34 cellular contexts compared by ENCODE assay signal in genomic region chr19:30355586-30355985, GRCh38. TPM values are rescaled to one million over a fixed set of nuclear protein-coding genes. Genes with fewer than 3 reads are reported as not detected.
"Had no signal": no experiment of that assay in that cellular context is flagged by ENCODE, and none has a peak within 500 bp of the region (broad histone marks: within the 10 kb centered on the region; RNA-seq: fewer than 3 reads in every experiment).

No MANE protein-coding gene starts in this region.

- H3K9me3 Mint-ChIP-seq: immature natural killer cell; mesothelial cell of epicardium; natural killer cell treated with Interleukin-12 subunit alpha and Interleukin-12 subunit beta and Interleukin-15 and Interleukin-18, amount 100 ng/mL, for 72 hours; neural crest cell; stimulated activated effector memory CD8-positive, alpha-beta T cell treated with anti-CD3 and anti-CD28 coated beads, Interleukin-12 subunit alpha, Interleukin-12 subunit beta, amount 100 ng/mL, for 72 hours; stimulated activated naive CD8-positive, alpha-beta T cell treated with anti-CD3 and anti-CD28 coated beads, Interleukin-15, Interleukin-2, amounts not matched to agents 100 ng/mL and 50 ng/mL, for 24 hours had no signal

- H3K27ac Mint-ChIP-seq: immature natural killer cell; mesothelial cell of epicardium; naive B cell; natural killer cell treated with Interleukin-12 subunit alpha and Interleukin-12 subunit beta and Interleukin-15 and Interleukin-18, amount 100 ng/mL, for 72 hours; progenitor cell of endocrine pancreas; stimulated activated effector memory CD8-positive, alpha-beta T cell treated with anti-CD3 and anti-CD28 coated beads, Interleukin-12 subunit alpha, Interleukin-12 subunit beta, amount 100 ng/mL, for 72 hours; stimulated activated naive CD8-positive, alpha-beta T cell treated with anti-CD3 and anti-CD28 coated beads, Interleukin-15, Interleukin-2, amounts not matched to agents 100 ng/mL and 50 ng/mL, for 24 hours had no signal

- H3K4me3 Mint-ChIP-seq: immature natural killer cell; mesothelial cell of epicardium; naive B cell; natural killer cell treated with Interleukin-12 subunit alpha and Interleukin-12 subunit beta and Interleukin-15 and Interleukin-18, amount 100 ng/mL, for 72 hours; neural crest cell; stimulated activated effector memory CD8-positive, alpha-beta T cell treated with anti-CD3 and anti-CD28 coated beads, Interleukin-12 subunit alpha, Interleukin-12 subunit beta, amount 100 ng/mL, for 72 hours; stimulated activated naive CD8-positive, alpha-beta T cell treated with anti-CD3 and anti-CD28 coated beads, Interleukin-15, Interleukin-2, amounts not matched to agents 100 ng/mL and 50 ng/mL, for 24 hours had no signal

- H3K27ac ChIP-seq: heart left ventricle, left lung, lower lobe of right lung, neutrophil, parathyroid adenoma, spleen, suprapubic skin, thoracic aorta, tibial artery, upper lobe of right lung had no signal

- H3K9ac ChIP-seq: parathyroid adenoma had no signal

- ATAC-seq: heart left ventricle; left colon; left lung; lower lobe of right lung; natural killer cell treated with Interleukin-12 subunit alpha and Interleukin-12 subunit beta and Interleukin-15 and Interleukin-18, amount 100 ng/mL, for 72 hours; right cardiac atrium; sciatic nerve; stimulated activated effector memory CD8-positive, alpha-beta T cell treated with anti-CD3 and anti-CD28 coated beads, Interleukin-12 subunit alpha, Interleukin-12 subunit beta, amount 100 ng/mL, for 72 hours; upper lobe of right lung had no signal

- H3K4me3 ChIP-seq: heart left ventricle, left lung, lower lobe of right lung, spleen, suprapubic skin, thoracic aorta, tibial artery, upper lobe of right lung had no signal

- H3K27me3 ChIP-seq: upper lobe of right lung had no signal

- H3K4me1 Mint-ChIP-seq: naive B cell; stimulated activated effector memory CD8-positive, alpha-beta T cell treated with anti-CD3 and anti-CD28 coated beads, Interleukin-12 subunit alpha, Interleukin-12 subunit beta, amount 100 ng/mL, for 72 hours had no signal

- H3K36me3 ChIP-seq: heart left ventricle, left lung, lower lobe of right lung, neutrophil, spleen, suprapubic skin, thoracic aorta, tibial artery, upper lobe of right lung had no signal

- H3K4me1 ChIP-seq: heart left ventricle, left lung, lower lobe of right lung, parathyroid adenoma, tibial artery, upper lobe of right lung had no signal

- H3K36me3 Mint-ChIP-seq: immature natural killer cell; mesothelial cell of epicardium; naive B cell; natural killer cell treated with Interleukin-12 subunit alpha and Interleukin-12 subunit beta and Interleukin-15 and Interleukin-18, amount 100 ng/mL, for 72 hours; stimulated activated effector memory CD8-positive, alpha-beta T cell treated with anti-CD3 and anti-CD28 coated beads, Interleukin-12 subunit alpha, Interleukin-12 subunit beta, amount 100 ng/mL, for 72 hours had no signal

- H3K9me3 ChIP-seq: heart left ventricle, left lung, lower lobe of right lung, neutrophil, spleen, suprapubic skin, thoracic aorta, tibial artery, upper lobe of right lung had no signal

- DNase-seq: heart left ventricle; hypothalamus; immature natural killer cell; kidney; left colon; left lung; lower lobe of right lung; mammary epithelial cell; mesenchymal stem cell; naive B cell; occipital lobe; retina; right cardiac atrium; small intestine; spleen; stimulated activated CD4-positive, alpha-beta T cell treated with anti-CD3 and anti-CD28 coated beads, Interleukin-4, amount 100 ng/mL, for 24 hours; stimulated activated naive CD4-positive, alpha-beta T cell; trophoblast cell; upper lobe of right lung had no signal

- H2AFZ ChIP-seq: parathyroid adenoma had no signal

- FAIRE-seq: islet of Langerhans, kidney, small intestine had no signal

RNA-seq across cellular contexts. Expression of gene ZNF536, which starts 16.6 kb away (rescaled TPM):
- total RNA-seq: mammary epithelial cell; mononuclear cell; natural killer cell treated with Interleukin-12 subunit alpha and Interleukin-12 subunit beta and Interleukin-15 and Interleukin-18, amount 100 ng/mL, for 72 hours; osteocyte had no signal
- polyA plus RNA-seq: immature natural killer cell, mammary epithelial cell had no signal
